9 cellular contexts compared by ENCODE assay signal in genomic region chr15:74240002-74240568, GRCh38. TPM values are rescaled to one million over a fixed set of nuclear protein-coding genes. Genes with fewer than 3 reads are reported as not detected.
DNase-seq lines count a peak whose midpoint lies in the region; ATAC-seq, FAIRE-seq and TF ChIP-seq lines count a peak whose summit lies in the region.
"Had no signal": no experiment of that assay in that cellular context is flagged by ENCODE, and none has a peak within 500 bp of the region (broad histone marks: within the 10 kb centered on the region; RNA-seq: fewer than 3 reads in every experiment).

No MANE protein-coding gene starts in this region.

- H3K4me3 ChIP-seq in right atrium auricular region, result no peak overlapping the region

- TF ChIP-seq POLR2A in GM12892 (IDR thresholded peaks at IDR 0.05; ENCODE audit: low read depth, low read length), result no peak

- FAIRE-seq in GM12892 (lab: Jason Lieb, UNC), result no peak

- TF ChIP-seq CTCF in right atrium auricular region (IDR thresholded peaks at IDR 0.05), result peak in 1 of 2 donors; percentile 46

- H3K27ac ChIP-seq in right atrium auricular region, result peak overlapping the region; percentile 55 to 64

- H3K4me1 ChIP-seq in right atrium auricular region, result peaks cover 0 to 44% of the 10 kb centered on the region in 2 donors

- no peaks in the 10 kb centered on the region for H3K27me3 ChIP-seq in right atrium auricular region

- H3K36me3 ChIP-seq in right atrium auricular region, result no peaks in the 10 kb centered on the region

- peak; percentile 84 for DNase-seq in DMS153 treated with DMSO at 0.1 percent for 48 hours (lab: John Stamatoyannopoulos, UW; ENCODE audit: unreplicated experiment)
- DNase-seq in NCI-H187 treated with DMSO at 0.1 percent for 48 hours (lab: John Stamatoyannopoulos, UW), result peak; percentile 70
- peak; percentile 51 for DNase-seq in amniotic epithelial cell (ENCODE audit: low read depth)
- peak; percentile 60 for DNase-seq in right atrium auricular region (ENCODE audit: low spot score)
- peak; percentile 48 for DNase-seq in stromal cell of bone marrow (ENCODE audit: low read depth)
- DNase-seq in GM12892 (ENCODE audit: insufficient read length), result no peak

- no peaks in the 10 kb centered on the region for H3K9me3 ChIP-seq in right atrium auricular region

- ATAC-seq in HG03342 (IDR thresholded peaks at IDR 0.05; ENCODE audit: unreplicated experiment) (no peak), GM19397 (IDR thresholded peaks at IDR 0.05; ENCODE audit: unreplicated experiment) (no peak)

RNA-seq across cellular contexts. Expression of gene CCDC33, which starts 4.0 kb away (rescaled TPM):
- not detected for total RNA-seq in right atrium auricular region
- polyA plus RNA-seq in GM12892 (2012; ENCODE audit: missing spikeins), result 0.72 TPM
- total RNA-seq: lower leg skin had no signal

RNA-seq across cellular contexts. Expression of gene STRA6, which starts 37.5 kb away (rescaled TPM):
- total RNA-seq in right atrium auricular region, result under 1 TPM; 0.22 to 0.55 TPM
- polyA plus RNA-seq in GM12892 (2012; ENCODE audit: missing spikeins), result 13.1 TPM
